8 cellular contexts compared by ENCODE assay signal in genomic region chr7:107660381-107661080, GRCh38. TPM values are rescaled to one million over a fixed set of nuclear protein-coding genes. Genes with fewer than 3 reads are reported as not detected.
A peak's percentile ranks its signal among the peaks of the same experiment; 100 is the strongest.
DNase-seq lines count a peak whose midpoint lies in the region; ATAC-seq and TF ChIP-seq lines count a peak whose summit lies in the region.

TSS of gene SLC26A4 (plus strand) at chr7:107660828. CDS start at chr7:107661642, 814 bp downstream.

- H3K79me2 ChIP-seq in DOHH2 (ENCODE audit: control insufficient read depth, low read length) (no peaks in the 10 kb centered on the region), neural progenitor cell (ENCODE audit: low read depth) (no peaks in the 10 kb centered on the region)

- no peaks in the 10 kb centered on the region for H3K36me3 Mint-ChIP-seq in neural progenitor cell

- no peak for TF ChIP-seq CTCF in DOHH2 (IDR thresholded peaks at IDR 0.05; ENCODE audit: low read depth, low read length, poor library complexity, severe bottlenecking)
- no peak for TF ChIP-seq CTCF in HFF-Myc (IDR thresholded peaks at IDR 0.05; ENCODE audit: low read depth, low read length, missing control alignments)
- no peak for TF ChIP-seq CTCF in epithelial cell of proximal tubule (conservative IDR thresholded peaks at IDR 0.05; ENCODE audit: low read depth, low read length)
- no peak for TF ChIP-seq CTCF in neural progenitor cell (IDR thresholded peaks at IDR 0.05)

- H4K20me1 ChIP-seq in DOHH2 (ENCODE audit: control insufficient read depth, insufficient read depth, low read depth, low read length) (no peaks in the 10 kb centered on the region), neural progenitor cell (ENCODE audit: low read depth) (peaks cover 29% of the 10 kb centered on the region)

- peaks cover 44% of the 10 kb centered on the region for H3K27me3 Mint-ChIP-seq in neural progenitor cell (ENCODE audit: insufficient read depth, low read depth)

- H3K9me2 ChIP-seq in DOHH2 (replicated peaks; ENCODE audit: control insufficient read depth, low read length) = no peaks in the 10 kb centered on the region

- H3K36me3 ChIP-seq in DOHH2 (ENCODE audit: control insufficient read depth, low read length) = no peaks in the 10 kb centered on the region
- no peaks in the 10 kb centered on the region for H3K36me3 ChIP-seq in neural progenitor cell

- peaks cover 12% of the 10 kb centered on the region for H3K4me1 Mint-ChIP-seq in neural progenitor cell

- H2AFZ ChIP-seq in neural progenitor cell (replicated peaks) = peak within 1 kb of the TSS; percentile 11

- H3F3A ChIP-seq in DOHH2 (ENCODE audit: control insufficient read depth, insufficient read depth) (no peaks in the 10 kb centered on the region; the same call in 1 of the 2 replicates), neural progenitor cell (ENCODE audit: low read depth) (no peaks in the 10 kb centered on the region)

- no peak for DNase-seq in HFF-Myc (ENCODE audit: extremely low read depth, low read depth)
- DNase-seq in epithelial cell of proximal tubule (ENCODE audit: low read depth) = no peak
- peak; percentile 55 for DNase-seq in neural progenitor cell (ENCODE audit: low spot score)
- DNase-seq in cerebellar nuclear complex (lab: John Stamatoyannopoulos, UW) = no peak

- peaks cover 62% of the 10 kb centered on the region for H3K27me3 ChIP-seq in DOHH2 (ENCODE audit: control insufficient read depth, low read length)
- H3K27me3 ChIP-seq in neural progenitor cell = peaks cover 98% of the 10 kb centered on the region

- H3K27ac Mint-ChIP-seq in neural progenitor cell = no peak within 1 kb of the TSS

- H3K9me3 Mint-ChIP-seq in neural progenitor cell = no peaks in the 10 kb centered on the region

- H3K27ac ChIP-seq in DOHH2 (ENCODE audit: low read depth, low read length) = no peak within 1 kb of the TSS
- no peak within 1 kb of the TSS for H3K27ac ChIP-seq in neural progenitor cell

- H3K4me3 ChIP-seq in DOHH2 (ENCODE audit: low read length) (peak within 1 kb of the TSS; percentile 59), HFF-Myc (replicated peaks; ENCODE audit: low read depth, low read length) (peak within 1 kb of the TSS; percentile 45), epithelial cell of proximal tubule (ENCODE audit: low read depth, low read length) (peak within 1 kb of the TSS; percentile 55), neural progenitor cell (peak within 1 kb of the TSS; percentile 52)

- H3K9ac ChIP-seq in neural progenitor cell = no peak within 1 kb of the TSS

- ATAC-seq in activated CD4-positive, CD25-positive, alpha-beta regulatory T cell treated with anti-CD3 and anti-CD28 coated beads, Interleukin-2, amount 50 U/mL, for 24 hours = peak; percentile 27 to 34
- no peak for ATAC-seq in GM18868 (IDR thresholded peaks at IDR 0.05; ENCODE audit: unreplicated experiment)
- ATAC-seq in HG03439 (IDR thresholded peaks at IDR 0.05; ENCODE audit: unreplicated experiment) = no peak

- no peaks in the 10 kb centered on the region for H3K9me3 ChIP-seq in DOHH2 (ENCODE audit: control insufficient read depth, insufficient read depth, low read length)
- H3K9me3 ChIP-seq in neural progenitor cell (ENCODE audit: low read depth) = no peaks in the 10 kb centered on the region

- H3K4me1 ChIP-seq in DOHH2 (ENCODE audit: control insufficient read depth, low read length) (peaks cover 27% of the 10 kb centered on the region), neural progenitor cell (peaks cover 13% of the 10 kb centered on the region)

- peak within 1 kb of the TSS; percentile 62 for H3K4me2 ChIP-seq in DOHH2 (ENCODE audit: low read length)
- peak within 1 kb of the TSS; percentile 95 for H3K4me2 ChIP-seq in neural progenitor cell

- H3K4me3 Mint-ChIP-seq in neural progenitor cell = peak within 1 kb of the TSS; percentile 87

RNA-seq across cellular contexts. Expression of gene SLC26A4, which starts in this region (rescaled TPM):
- total RNA-seq in epithelial cell of proximal tubule = 0.35 and 0.43 TPM in 2 replicates
- 0.02 TPM in 1 of 2 replicates, not detected in the other for total RNA-seq in neural progenitor cell (ENCODE audit: low replicate concordance)

Comparison
In these comparisons a context has a peak if more than half of its experiments do, and no peak if none do; other contexts are left out.
1. Peak in DNase-seq, H3K4me3 ChIP-seq and H3K4me2 ChIP-seq in neural progenitor cell; RNA of the gene not detected or under 1 TPM.
2. ATAC-seq: peak in activated CD4-positive, CD25-positive, alpha-beta regulatory T cell treated with anti-CD3 and anti-CD28 coated beads, Interleukin-2, amount 50 U/mL, for 24 hours (2 of 2); none in GM18868 (single experiment) and HG03439 (single experiment).
3. Peak in every context shown above with its lines, with median percentiles within 50 percentile points of each other: H3K4me3 ChIP-seq.